ENCODE assay signal across 26 cellular contexts in genomic region chr4:69874507-69874906, GRCh38. TPM values are rescaled to one million over a fixed set of nuclear protein-coding genes. Genes with fewer than 3 reads are reported as not detected.
"Had no signal": no experiment of that assay in that cellular context is flagged by ENCODE, and none has a peak within 500 bp of the region (broad histone marks: within the 10 kb centered on the region; RNA-seq: fewer than 3 reads in every experiment).

No MANE protein-coding gene starts in this region.

- H3K4me1 Mint-ChIP-seq: activated CD4-positive, alpha-beta T cell treated with anti-CD3 and anti-CD28 coated beads, Interleukin-2, amount 10 ng/mL, durations not matched to agents 24 days and 14 days; activated naive CD4-positive, alpha-beta T cell treated with anti-CD3 and anti-CD28 coated beads, Interleukin-2, amount 50 U/mL, for 24 hours; T-helper 17 cell had no signal

- H3K4me3 Mint-ChIP-seq: activated CD4-positive, alpha-beta memory T cell treated with anti-CD3 and anti-CD28 coated beads for 36 hours; activated CD4-positive, alpha-beta T cell treated with anti-CD3 and anti-CD28 coated beads, Interleukin-2, amount 10 ng/mL, durations not matched to agents 24 days and 14 days; activated naive CD4-positive, alpha-beta T cell treated with anti-CD3 and anti-CD28 coated beads, Interleukin-2, amount 50 U/mL, for 24 hours; activated T-helper 1 cell treated with anti-CD3 and anti-CD28 coated beads, Interleukin-12 subunit alpha, Interleukin-12 subunit beta, Interleukin-2, Interleukin-4 antibody, amounts not matched to agents 30 ng/mL and 10 ng/mL and 1 ng/mL, durations not matched to agents 14 hours and 24 hours and 36 hours; T-helper 17 cell; WTC11 had no signal

- H3K9me3 Mint-ChIP-seq: activated CD4-positive, alpha-beta T cell treated with anti-CD3 and anti-CD28 coated beads, Interleukin-2, amount 10 ng/mL, durations not matched to agents 24 days and 14 days; activated naive CD4-positive, alpha-beta T cell treated with anti-CD3 and anti-CD28 coated beads, Interleukin-2, amount 50 U/mL, for 24 hours; activated T-helper 1 cell treated with anti-CD3 and anti-CD28 coated beads, Interleukin-12 subunit alpha, Interleukin-12 subunit beta, Interleukin-2, Interleukin-4 antibody, amounts not matched to agents 30 ng/mL and 10 ng/mL and 1 ng/mL, durations not matched to agents 14 hours and 24 hours and 36 hours had no signal

- DNase-seq: activated CD4-positive, alpha-beta memory T cell treated with anti-CD3 and anti-CD28 coated beads for 36 hours; activated CD4-positive, alpha-beta T cell treated with anti-CD3 and anti-CD28 coated beads, Interleukin-2, amount 10 ng/mL, durations not matched to agents 24 days and 14 days; activated CD4-positive, CD25-positive, alpha-beta regulatory T cell treated with anti-CD3 and anti-CD28 coated beads, Interleukin-2, amount 50 U/mL, for 72 hours; activated CD8-positive, alpha-beta memory T cell treated with anti-CD3 and anti-CD28 coated beads, Interleukin-2, amount 50 U/mL, for 4 hours; activated effector memory CD4-positive, alpha-beta T cell treated with Interleukin-2 at 50 U/mL for 16 hours; activated naive CD4-positive, alpha-beta T cell; aorta; MM.1S; NCI-H1105; NCI-H1436; NCI-H1694 treated with DMSO at 0.1 percent for 48 hours; NCI-H2029 treated with DMSO at 0.1 percent for 48 hours; NCI-H345; NCI-H510A; NCI-H526 treated with DMSO at 0.1 percent for 48 hours; NCI-H82; RPMI8226; SHP77; T-helper 17 cell; T-helper 9 cell had no signal

- H3K36me3 Mint-ChIP-seq: activated CD4-positive, alpha-beta memory T cell treated with anti-CD3 and anti-CD28 coated beads for 36 hours; activated naive CD4-positive, alpha-beta T cell treated with anti-CD3 and anti-CD28 coated beads, Interleukin-2, amount 50 U/mL, for 24 hours had no signal

- H3K27ac Mint-ChIP-seq: activated CD4-positive, alpha-beta memory T cell treated with anti-CD3 and anti-CD28 coated beads for 36 hours; activated CD4-positive, alpha-beta T cell treated with anti-CD3 and anti-CD28 coated beads, Interleukin-2, amount 10 ng/mL, durations not matched to agents 24 days and 14 days; activated T-helper 1 cell treated with anti-CD3 and anti-CD28 coated beads, Interleukin-12 subunit alpha, Interleukin-12 subunit beta, Interleukin-2, Interleukin-4 antibody, amounts not matched to agents 30 ng/mL and 10 ng/mL and 1 ng/mL, durations not matched to agents 14 hours and 24 hours and 36 hours; T-helper 17 cell; WTC11 had no signal

- H3K27me3 Mint-ChIP-seq: activated CD4-positive, alpha-beta memory T cell treated with anti-CD3 and anti-CD28 coated beads for 36 hours; activated naive CD4-positive, alpha-beta T cell treated with anti-CD3 and anti-CD28 coated beads, Interleukin-2, amount 50 U/mL, for 24 hours; T-helper 17 cell had no signal

- ATAC-seq: Panc1, T-helper 17 cell, WTC11 had no signal

RNA-seq across cellular contexts. Expression of gene SULT1E1, which starts 14.6 kb away (rescaled TPM):
- total RNA-seq: activated CD4-positive, alpha-beta memory T cell treated with anti-CD3 and anti-CD28 coated beads for 36 hours; activated CD4-positive, alpha-beta T cell treated with anti-CD3 and anti-CD28 coated beads, Interleukin-2, amount 10 ng/mL, durations not matched to agents 24 days and 14 days; activated T-helper 1 cell treated with anti-CD3 and anti-CD28 coated beads, Interleukin-12 subunit alpha, Interleukin-12 subunit beta, Interleukin-2, Interleukin-4 antibody, amounts not matched to agents 30 ng/mL and 10 ng/mL and 1 ng/mL, durations not matched to agents 14 hours and 24 hours and 36 hours; aorta; OCI-LY7; SK-MEL-5; T-helper 17 cell; WTC11 had no signal

RNA-seq across cellular contexts. Expression of gene CSN1S1, which starts 56.4 kb away (rescaled TPM):
- total RNA-seq: activated CD4-positive, alpha-beta memory T cell treated with anti-CD3 and anti-CD28 coated beads for 36 hours; activated CD4-positive, alpha-beta T cell treated with anti-CD3 and anti-CD28 coated beads, Interleukin-2, amount 10 ng/mL, durations not matched to agents 24 days and 14 days; activated T-helper 1 cell treated with anti-CD3 and anti-CD28 coated beads, Interleukin-12 subunit alpha, Interleukin-12 subunit beta, Interleukin-2, Interleukin-4 antibody, amounts not matched to agents 30 ng/mL and 10 ng/mL and 1 ng/mL, durations not matched to agents 14 hours and 24 hours and 36 hours; OCI-LY7; SK-MEL-5; T-helper 17 cell; WTC11 had no signal
- polyA plus RNA-seq: aorta had no signal
